ENCODE assay signal across 1 cellular context in genomic region chr14:104315625-104316024, GRCh38.
TF ChIP-seq lines count a peak whose summit lies in the region.

No MANE protein-coding gene starts in this region.

TF ChIP-seq in WTC11, 78 proteins besides CTCF, POLR2A, EP300 and RAD21 (continued from another document):
- TF ChIP-seq FOXP4 (CRISPR knock-in tag; IDR thresholded peaks at IDR 0.05), result no peak
- TF ChIP-seq ELF4 (CRISPR knock-in tag; IDR thresholded peaks at IDR 0.05; ENCODE audit: low read depth), result no peak
